1 cellular context compared by ENCODE assay signal in the genomic region with DNA sequence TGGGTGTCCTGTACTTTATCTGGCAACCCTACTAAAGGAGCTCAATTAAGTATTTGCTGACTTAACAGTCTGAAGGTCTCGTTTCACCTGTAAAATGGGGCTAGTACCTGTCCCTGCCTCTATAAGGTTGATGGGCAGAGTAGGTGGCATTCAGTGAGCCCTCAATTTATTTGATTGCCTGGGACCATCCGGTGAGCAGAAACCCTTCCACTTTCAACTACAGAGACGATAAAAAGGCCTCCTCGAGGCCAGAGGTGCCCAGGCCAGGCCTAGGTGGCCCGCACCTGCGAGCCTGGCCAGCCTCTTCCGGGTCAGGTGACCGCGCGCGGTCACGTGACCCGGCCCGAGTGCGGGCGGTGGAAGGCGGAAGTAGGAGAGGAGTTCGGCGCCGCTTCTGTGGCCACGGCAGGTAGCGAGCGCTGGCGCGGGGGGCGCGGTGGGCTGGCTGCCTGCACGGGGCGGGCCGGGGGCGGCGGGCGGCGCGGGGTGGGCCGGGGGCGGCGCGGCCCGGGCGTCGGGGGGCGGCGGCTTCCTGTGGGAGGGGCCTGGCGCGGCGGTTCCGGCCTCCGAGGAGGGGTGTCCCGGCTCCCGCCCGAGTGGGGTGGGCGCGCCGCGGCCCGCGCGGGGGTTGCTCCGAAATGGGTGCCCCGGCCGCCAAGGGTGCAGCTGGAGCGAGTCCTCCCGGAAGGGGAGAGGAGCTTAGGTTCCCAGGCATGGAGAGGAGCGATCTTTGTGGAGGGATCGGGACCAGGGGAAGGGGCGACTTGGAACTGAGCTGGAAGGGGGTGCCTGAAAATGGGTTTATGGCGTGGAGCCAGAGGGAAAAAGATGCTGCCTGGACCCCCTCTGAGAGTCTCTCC.
A peak's percentile ranks its signal among the peaks of the same experiment; 100 is the strongest.
TF ChIP-seq lines count a peak whose summit lies in the region.

A gene (plus strand): TSS at position 350 of the 860 bp plus-strand sequence. CDS start 24,679 bp downstream, outside the sequence.

TF ChIP-seq in K562, 482 proteins besides CTCF, POLR2A, EP300 and RAD21 (continued from another document and continues in another):
- TF ChIP-seq, protein P1, sequence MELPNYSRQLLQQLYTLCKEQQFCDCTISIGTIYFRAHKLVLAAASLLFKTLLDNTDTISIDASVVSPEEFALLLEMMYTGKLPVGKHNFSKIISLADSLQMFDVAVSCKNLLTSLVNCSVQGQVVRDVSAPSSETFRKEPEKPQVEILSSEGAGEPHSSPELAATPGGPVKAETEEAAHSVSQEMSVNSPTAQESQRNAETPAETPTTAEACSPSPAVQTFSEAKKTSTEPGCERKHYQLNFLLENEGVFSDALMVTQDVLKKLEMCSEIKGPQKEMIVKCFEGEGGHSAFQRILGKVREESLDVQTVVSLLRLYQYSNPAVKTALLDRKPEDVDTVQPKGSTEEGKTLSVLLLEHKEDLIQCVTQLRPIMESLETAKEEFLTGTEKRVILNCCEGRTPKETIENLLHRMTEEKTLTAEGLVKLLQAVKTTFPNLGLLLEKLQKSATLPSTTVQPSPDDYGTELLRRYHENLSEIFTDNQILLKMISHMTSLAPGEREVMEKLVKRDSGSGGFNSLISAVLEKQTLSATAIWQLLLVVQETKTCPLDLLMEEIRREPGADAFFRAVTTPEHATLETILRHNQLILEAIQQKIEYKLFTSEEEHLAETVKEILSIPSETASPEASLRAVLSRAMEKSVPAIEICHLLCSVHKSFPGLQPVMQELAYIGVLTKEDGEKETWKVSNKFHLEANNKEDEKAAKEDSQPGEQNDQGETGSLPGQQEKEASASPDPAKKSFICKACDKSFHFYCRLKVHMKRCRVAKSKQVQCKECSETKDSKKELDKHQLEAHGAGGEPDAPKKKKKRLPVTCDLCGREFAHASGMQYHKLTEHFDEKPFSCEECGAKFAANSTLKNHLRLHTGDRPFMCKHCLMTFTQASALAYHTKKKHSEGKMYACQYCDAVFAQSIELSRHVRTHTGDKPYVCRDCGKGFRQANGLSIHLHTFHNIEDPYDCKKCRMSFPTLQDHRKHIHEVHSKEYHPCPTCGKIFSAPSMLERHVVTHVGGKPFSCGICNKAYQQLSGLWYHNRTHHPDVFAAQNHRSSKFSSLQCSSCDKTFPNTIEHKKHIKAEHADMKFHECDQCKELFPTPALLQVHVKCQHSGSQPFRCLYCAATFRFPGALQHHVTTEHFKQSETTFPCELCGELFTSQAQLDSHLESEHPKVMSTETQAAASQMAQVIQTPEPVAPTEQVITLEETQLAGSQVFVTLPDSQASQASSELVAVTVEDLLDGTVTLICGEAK (IDR thresholded peaks at IDR 0.05) = no peak
- TF ChIP-seq, protein P1 (CRISPR knock-in tag; IDR thresholded peaks at IDR 0.05) = no peak
- TF ChIP-seq ZNF143 (CRISPR knock-in tag; IDR thresholded peaks at IDR 0.05) (no peak), NFE2L1 (tag; IDR thresholded peaks at IDR 0.05; ENCODE audit: borderline replicate concordance, low read depth) (no peak), MAFG (tag; conservative IDR thresholded peaks at IDR 0.05) (peak; percentile 75), ZNF282 (CRISPR knock-in tag; IDR thresholded peaks at IDR 0.05) (no peak), ZBTB7A (IDR thresholded peaks at IDR 0.05; ENCODE audit: borderline replicate concordance, control insufficient read depth, low read depth, low read length) (peak; percentile 90; the same call in 1 of the 2 replicates), CBX1 (IDR thresholded peaks at IDR 0.05; ENCODE audit: low read depth) (no peak), ZC3H4 (CRISPR knock-in tag; IDR thresholded peaks at IDR 0.05; ENCODE audit: borderline replicate concordance) (peak; percentile 37; the same call in 1 of the 2 replicates), YY1 (IDR thresholded peaks at IDR 0.05; ENCODE audit: borderline replicate concordance in 1 of 3, control insufficient read depth in 1 of 3, extremely low read depth in 1 of 3, insufficient read depth in 3 of 3, insufficient read length in 1 of 3, insufficient replicate concordance in 2 of 3, low read depth in 1 of 3, low read length in 2 of 3) (peak in 2 of 3 experiments; percentile 22 to 49), CTBP1 (IDR thresholded peaks at IDR 0.05; ENCODE audit: borderline replicate concordance) (0 out of 2 replicates have a peak, but pooled peaks have one; percentile 43), TRIM28 (IDR thresholded peaks at IDR 0.05) (no peak), SIN3B (IDR thresholded peaks at IDR 0.05; ENCODE audit: low read depth) (peak; percentile 59; the same call in 1 of the 2 replicates), FOXK2 (conservative IDR thresholded peaks at IDR 0.05 in 1 of 2, IDR thresholded peaks at IDR 0.05 in 1 of 2; ENCODE audit: low read depth in 2 of 2) (peak; percentile 33 to 75; a peak in 3 of 4 replicates), ZNF175 (CRISPR knock-in tag; IDR thresholded peaks at IDR 0.05; ENCODE audit: low read depth) (0 out of 2 replicates have a peak, but pooled peaks have one; percentile 51), FOSL1 (tag; conservative IDR thresholded peaks at IDR 0.05) (0 out of 2 replicates have a peak, but pooled peaks have one; percentile 29)
- TF ChIP-seq, protein P2, sequence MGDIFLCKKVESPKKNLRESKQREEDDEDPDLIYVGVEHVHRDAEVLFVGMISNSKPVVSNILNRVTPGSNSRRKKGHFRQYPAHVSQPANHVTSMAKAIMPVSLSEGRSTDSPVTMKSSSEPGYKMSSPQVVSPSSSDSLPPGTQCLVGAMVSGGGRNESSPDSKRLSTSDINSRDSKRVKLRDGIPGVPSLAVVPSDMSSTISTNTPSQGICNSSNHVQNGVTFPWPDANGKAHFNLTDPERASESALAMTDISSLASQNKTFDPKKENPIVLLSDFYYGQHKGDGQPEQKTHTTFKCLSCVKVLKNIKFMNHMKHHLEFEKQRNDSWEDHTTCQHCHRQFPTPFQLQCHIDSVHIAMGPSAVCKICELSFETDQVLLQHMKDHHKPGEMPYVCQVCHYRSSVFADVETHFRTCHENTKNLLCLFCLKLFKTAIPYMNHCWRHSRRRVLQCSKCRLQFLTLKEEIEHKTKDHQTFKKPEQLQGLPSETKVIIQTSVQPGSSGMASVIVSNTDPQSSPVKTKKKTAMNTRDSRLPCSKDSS (IDR thresholded peaks at IDR 0.05; ENCODE audit: low read depth, partially characterized antibody) = no peak
- TF ChIP-seq, protein P3, sequence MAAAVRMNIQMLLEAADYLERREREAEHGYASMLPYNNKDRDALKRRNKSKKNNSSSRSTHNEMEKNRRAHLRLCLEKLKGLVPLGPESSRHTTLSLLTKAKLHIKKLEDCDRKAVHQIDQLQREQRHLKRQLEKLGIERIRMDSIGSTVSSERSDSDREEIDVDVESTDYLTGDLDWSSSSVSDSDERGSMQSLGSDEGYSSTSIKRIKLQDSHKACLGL (CRISPR knock-in tag; IDR thresholded peaks at IDR 0.05; ENCODE audit: borderline replicate concordance, poor library complexity, severe bottlenecking) = no peak
- TF ChIP-seq, protein P4, sequence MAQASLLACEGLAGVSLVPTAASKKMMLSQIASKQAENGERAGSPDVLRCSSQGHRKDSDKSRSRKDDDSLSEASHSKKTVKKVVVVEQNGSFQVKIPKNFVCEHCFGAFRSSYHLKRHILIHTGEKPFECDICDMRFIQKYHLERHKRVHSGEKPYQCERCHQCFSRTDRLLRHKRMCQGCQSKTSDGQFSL (CRISPR knock-in tag; IDR thresholded peaks at IDR 0.05) = no peak
- TF ChIP-seq, protein P4 (tag; IDR thresholded peaks at IDR 0.05) = peak in 1 of 2 experiments; percentile 22; a peak in 1 of 4 replicates
- TF ChIP-seq, protein P5, sequence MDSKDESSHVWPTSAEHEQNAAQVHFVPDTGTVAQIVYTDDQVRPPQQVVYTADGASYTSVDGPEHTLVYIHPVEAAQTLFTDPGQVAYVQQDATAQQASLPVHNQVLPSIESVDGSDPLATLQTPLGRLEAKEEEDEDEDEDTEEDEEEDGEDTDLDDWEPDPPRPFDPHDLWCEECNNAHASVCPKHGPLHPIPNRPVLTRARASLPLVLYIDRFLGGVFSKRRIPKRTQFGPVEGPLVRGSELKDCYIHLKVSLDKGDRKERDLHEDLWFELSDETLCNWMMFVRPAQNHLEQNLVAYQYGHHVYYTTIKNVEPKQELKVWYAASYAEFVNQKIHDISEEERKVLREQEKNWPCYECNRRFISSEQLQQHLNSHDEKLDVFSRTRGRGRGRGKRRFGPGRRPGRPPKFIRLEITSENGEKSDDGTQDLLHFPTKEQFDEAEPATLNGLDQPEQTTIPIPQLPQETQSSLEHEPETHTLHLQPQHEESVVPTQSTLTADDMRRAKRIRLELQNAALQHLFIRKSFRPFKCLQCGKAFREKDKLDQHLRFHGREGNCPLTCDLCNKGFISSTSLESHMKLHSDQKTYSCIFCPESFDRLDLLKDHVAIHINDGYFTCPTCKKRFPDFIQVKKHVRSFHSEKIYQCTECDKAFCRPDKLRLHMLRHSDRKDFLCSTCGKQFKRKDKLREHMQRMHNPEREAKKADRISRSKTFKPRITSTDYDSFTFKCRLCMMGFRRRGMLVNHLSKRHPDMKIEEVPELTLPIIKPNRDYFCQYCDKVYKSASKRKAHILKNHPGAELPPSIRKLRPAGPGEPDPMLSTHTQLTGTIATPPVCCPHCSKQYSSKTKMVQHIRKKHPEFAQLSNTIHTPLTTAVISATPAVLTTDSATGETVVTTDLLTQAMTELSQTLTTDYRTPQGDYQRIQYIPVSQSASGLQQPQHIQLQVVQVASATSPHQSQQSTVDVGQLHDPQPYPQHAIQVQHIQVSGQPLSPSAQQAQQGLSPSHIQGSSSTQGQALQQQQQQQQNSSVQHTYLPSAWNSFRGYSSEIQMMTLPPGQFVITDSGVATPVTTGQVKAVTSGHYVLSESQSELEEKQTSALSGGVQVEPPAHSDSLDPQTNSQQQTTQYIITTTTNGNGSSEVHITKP (IDR thresholded peaks at IDR 0.05; ENCODE audit: partially characterized antibody) = peak; percentile 16
- TF ChIP-seq, protein P6, sequence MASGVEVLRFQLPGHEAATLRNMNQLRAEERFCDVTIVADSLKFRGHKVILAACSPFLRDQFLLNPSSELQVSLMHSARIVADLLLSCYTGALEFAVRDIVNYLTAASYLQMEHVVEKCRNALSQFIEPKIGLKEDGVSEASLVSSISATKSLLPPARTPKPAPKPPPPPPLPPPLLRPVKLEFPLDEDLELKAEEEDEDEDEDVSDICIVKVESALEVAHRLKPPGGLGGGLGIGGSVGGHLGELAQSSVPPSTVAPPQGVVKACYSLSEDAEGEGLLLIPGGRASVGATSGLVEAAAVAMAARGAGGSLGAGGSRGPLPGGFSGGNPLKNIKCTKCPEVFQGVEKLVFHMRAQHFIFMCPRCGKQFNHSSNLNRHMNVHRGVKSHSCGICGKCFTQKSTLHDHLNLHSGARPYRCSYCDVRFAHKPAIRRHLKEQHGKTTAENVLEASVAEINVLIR (CRISPR knock-in tag; IDR thresholded peaks at IDR 0.05) = no peak
- TF ChIP-seq, protein P7, sequence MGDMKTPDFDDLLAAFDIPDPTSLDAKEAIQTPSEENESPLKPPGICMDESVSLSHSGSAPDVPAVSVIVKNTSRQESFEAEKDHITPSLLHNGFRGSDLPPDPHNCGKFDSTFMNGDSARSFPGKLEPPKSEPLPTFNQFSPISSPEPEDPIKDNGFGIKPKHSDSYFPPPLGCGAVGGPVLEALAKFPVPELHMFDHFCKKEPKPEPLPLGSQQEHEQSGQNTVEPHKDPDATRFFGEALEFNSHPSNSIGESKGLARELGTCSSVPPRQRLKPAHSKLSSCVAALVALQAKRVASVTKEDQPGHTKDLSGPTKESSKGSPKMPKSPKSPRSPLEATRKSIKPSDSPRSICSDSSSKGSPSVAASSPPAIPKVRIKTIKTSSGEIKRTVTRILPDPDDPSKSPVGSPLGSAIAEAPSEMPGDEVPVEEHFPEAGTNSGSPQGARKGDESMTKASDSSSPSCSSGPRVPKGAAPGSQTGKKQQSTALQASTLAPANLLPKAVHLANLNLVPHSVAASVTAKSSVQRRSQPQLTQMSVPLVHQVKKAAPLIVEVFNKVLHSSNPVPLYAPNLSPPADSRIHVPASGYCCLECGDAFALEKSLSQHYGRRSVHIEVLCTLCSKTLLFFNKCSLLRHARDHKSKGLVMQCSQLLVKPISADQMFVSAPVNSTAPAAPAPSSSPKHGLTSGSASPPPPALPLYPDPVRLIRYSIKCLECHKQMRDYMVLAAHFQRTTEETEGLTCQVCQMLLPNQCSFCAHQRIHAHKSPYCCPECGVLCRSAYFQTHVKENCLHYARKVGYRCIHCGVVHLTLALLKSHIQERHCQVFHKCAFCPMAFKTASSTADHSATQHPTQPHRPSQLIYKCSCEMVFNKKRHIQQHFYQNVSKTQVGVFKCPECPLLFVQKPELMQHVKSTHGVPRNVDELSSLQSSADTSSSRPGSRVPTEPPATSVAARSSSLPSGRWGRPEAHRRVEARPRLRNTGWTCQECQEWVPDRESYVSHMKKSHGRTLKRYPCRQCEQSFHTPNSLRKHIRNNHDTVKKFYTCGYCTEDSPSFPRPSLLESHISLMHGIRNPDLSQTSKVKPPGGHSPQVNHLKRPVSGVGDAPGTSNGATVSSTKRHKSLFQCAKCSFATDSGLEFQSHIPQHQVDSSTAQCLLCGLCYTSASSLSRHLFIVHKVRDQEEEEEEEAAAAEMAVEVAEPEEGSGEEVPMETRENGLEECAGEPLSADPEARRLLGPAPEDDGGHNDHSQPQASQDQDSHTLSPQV (IDR thresholded peaks at IDR 0.05) = peak; percentile 79; the same call in 1 of the 2 replicates
